7 cellular contexts compared by ENCODE assay signal in the genomic region with DNA sequence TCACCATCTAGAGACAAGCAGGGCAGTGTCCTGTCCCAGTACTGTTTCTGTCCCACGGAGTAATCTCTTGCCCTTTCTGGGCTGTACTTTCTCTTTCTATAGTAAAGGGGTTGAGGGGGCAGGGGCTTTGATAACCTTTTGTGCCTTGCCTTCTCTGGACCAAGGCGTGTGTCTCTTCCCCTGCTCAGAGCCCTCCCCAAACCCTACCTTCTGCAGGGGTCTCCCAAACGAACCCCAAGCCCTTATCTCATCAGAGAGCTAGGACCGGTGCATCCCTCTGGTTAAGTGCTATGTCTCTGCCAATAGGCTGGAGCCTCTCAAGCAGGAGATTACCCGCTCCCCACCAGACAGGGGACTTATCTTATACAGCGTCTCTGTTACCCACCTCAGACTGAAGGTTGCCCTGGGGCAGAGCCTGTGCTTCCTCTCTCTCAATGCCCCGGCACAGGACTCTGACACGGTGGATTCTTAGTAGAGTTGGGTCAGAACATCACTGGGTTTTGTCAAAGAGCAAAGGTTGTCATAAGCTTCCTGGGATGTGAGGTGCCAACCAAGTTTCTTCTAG. TPM values are rescaled to one million over a fixed set of nuclear protein-coding genes. Genes with fewer than 3 reads are reported as not detected.
DNase-seq lines count a peak whose midpoint lies in the region; ATAC-seq and TF ChIP-seq lines count a peak whose summit lies in the region.

No MANE protein-coding gene starts in this region.

- CTCF ChIA-PET in activated CD8-positive, alpha-beta T cell treated with anti-CD3 and anti-CD28 coated beads, Interleukin-2, amount 10 ng/mL, durations not matched to agents 7 days and 5 days (lab: Charles Lee), result interaction anchor here (1.1 to 1.5 kb wide), 4 partner anchors 9 to 61 kb away, joined by 3 to 5 read pairs (median 4); no protein-coding TSS in a partner anchor

- H3K9me3 ChIP-seq in right atrium auricular region (no peaks in the 10 kb centered on the region), stomach smooth muscle (ENCODE audit: control insufficient read depth in 2 of 2, low read length in 2 of 2) (no peaks in the 10 kb centered on the region)

- no peak for DNase-seq in HL-60 (ENCODE audit: low read depth in 1 of 2, low spot score in 1 of 2)
- peak; percentile 45 for DNase-seq in activated CD8-positive, alpha-beta T cell treated with anti-CD3 and anti-CD28 coated beads, Interleukin-2, amount 10 ng/mL, durations not matched to agents 7 days and 5 days
- DNase-seq in right atrium auricular region (ENCODE audit: low spot score), result no peak
- no peak for DNase-seq in amniotic stem cell (lab: John Stamatoyannopoulos, UW)
- DNase-seq in KBM-7, result no peak

- TF ChIP-seq CTCF in HL-60 (IDR thresholded peaks at IDR 0.05; ENCODE audit: insufficient read depth, low read length) (no peak), right atrium auricular region (IDR thresholded peaks at IDR 0.05) (no peak)

- H3K36me3 ChIP-seq in right atrium auricular region (peaks cover 19% of the 10 kb centered on the region), stomach smooth muscle (ENCODE audit: control insufficient read depth in 2 of 2, insufficient read depth in 2 of 2, low read length in 2 of 2) (peaks cover 0 to 4% of the 10 kb centered on the region in 2 donors)

- H3K4me1 Mint-ChIP-seq in activated CD8-positive, alpha-beta T cell treated with anti-CD3 and anti-CD28 coated beads, Interleukin-2, amount 10 ng/mL, durations not matched to agents 7 days and 5 days (ENCODE audit: low read depth), result peaks cover 66% of the 10 kb centered on the region

- H3K4me3 ChIP-seq in HL-60 (replicated peaks; ENCODE audit: insufficient read depth, low read length) (peak overlapping the region; percentile 87), right atrium auricular region (peak overlapping the region; percentile 96 to 97), stomach smooth muscle (ENCODE audit: low read length in 2 of 2) (peak overlapping the region; percentile 67 to 96)

- H3K27ac ChIP-seq in HL-60 (replicated peaks) (no peak overlapping the region), right atrium auricular region (peak overlapping the region; percentile 93 to 94), stomach smooth muscle (ENCODE audit: low read length) (peak overlapping the region; percentile 84)

- H3K27me3 Mint-ChIP-seq in activated CD8-positive, alpha-beta T cell treated with anti-CD3 and anti-CD28 coated beads, Interleukin-2, amount 10 ng/mL, durations not matched to agents 7 days and 5 days (ENCODE audit: low read depth), result no peaks in the 10 kb centered on the region

- peak overlapping the region; percentile 61 to 73 for H3K9ac ChIP-seq in stomach smooth muscle (ENCODE audit: low read length in 2 of 2)

- POLR2A ChIA-PET in activated CD8-positive, alpha-beta T cell treated with anti-CD3 and anti-CD28 coated beads, Interleukin-2, amount 10 ng/mL, durations not matched to agents 7 days and 5 days (lab: Charles Lee), result interaction anchor here (0.6 to 3.9 kb wide), 7 partner anchors 17 to 460 kb away, joined by 3 to 30 read pairs (median 3); a partner anchor contains a TSS

- ATAC-seq in activated CD8-positive, alpha-beta T cell treated with anti-CD3 and anti-CD28 coated beads, Interleukin-2, amount 10 ng/mL, durations not matched to agents 7 days and 5 days, result peak; percentile 7
- no peak for ATAC-seq in HG03139 (IDR thresholded peaks at IDR 0.05; ENCODE audit: unreplicated experiment)

- in situ Hi-C loops in KBM-7 (cut with MboI; ENCODE audit: low pct_unique_long_range_greater_than_20kb, low sequenced_read_pairs), result no loop called here

- H3K9me3 Mint-ChIP-seq in activated CD8-positive, alpha-beta T cell treated with anti-CD3 and anti-CD28 coated beads, Interleukin-2, amount 10 ng/mL, durations not matched to agents 7 days and 5 days (ENCODE audit: insufficient read depth), result no peaks in the 10 kb centered on the region

- H3K4me1 ChIP-seq in right atrium auricular region, result peaks cover 0 to 61% of the 10 kb centered on the region in 2 donors
- H3K4me1 ChIP-seq in stomach smooth muscle (ENCODE audit: control insufficient read depth, insufficient read depth, low read length), result peaks cover 58% of the 10 kb centered on the region

- peak overlapping the region; percentile 90 for H3K4me3 Mint-ChIP-seq in activated CD8-positive, alpha-beta T cell treated with anti-CD3 and anti-CD28 coated beads, Interleukin-2, amount 10 ng/mL, durations not matched to agents 7 days and 5 days

- H3K27ac Mint-ChIP-seq in activated CD8-positive, alpha-beta T cell treated with anti-CD3 and anti-CD28 coated beads, Interleukin-2, amount 10 ng/mL, durations not matched to agents 7 days and 5 days, result peak overlapping the region; percentile 81

- peaks cover 36% of the 10 kb centered on the region for H3K36me3 Mint-ChIP-seq in activated CD8-positive, alpha-beta T cell treated with anti-CD3 and anti-CD28 coated beads, Interleukin-2, amount 10 ng/mL, durations not matched to agents 7 days and 5 days (ENCODE audit: low read depth)

- H3K27me3 ChIP-seq in HL-60 (ENCODE audit: insufficient read depth, poor library complexity, severe bottlenecking) (no peaks in the 10 kb centered on the region), right atrium auricular region (no peaks in the 10 kb centered on the region), stomach smooth muscle (ENCODE audit: control insufficient read depth in 1 of 2, insufficient read depth in 2 of 2, low read length in 2 of 2) (no peaks in the 10 kb centered on the region)

RNA-seq across cellular contexts. Expression of a gene that starts 2.9 kb away (rescaled TPM):
- 10 to 100 TPM; 25.8 to 26.4 TPM for total RNA-seq in activated CD8-positive, alpha-beta T cell treated with anti-CD3 and anti-CD28 coated beads, Interleukin-2, amount 10 ng/mL, durations not matched to agents 7 days and 5 days
- 10 to 100 TPM in 1 of 2 donors, 1 to 10 TPM in 1; 6.3 to 19.4 TPM for total RNA-seq in right atrium auricular region

RNA-seq across cellular contexts. Expression of a gene that starts 19.2 kb away (rescaled TPM):
- 10 to 100 TPM; 69.1 to 71.1 TPM for total RNA-seq in activated CD8-positive, alpha-beta T cell treated with anti-CD3 and anti-CD28 coated beads, Interleukin-2, amount 10 ng/mL, durations not matched to agents 7 days and 5 days
- total RNA-seq in right atrium auricular region, result under 1 TPM; 0.28 to 0.56 TPM

Comparison
In these comparisons a context has a peak if more than half of its experiments do, and no peak if none do; other contexts are left out.
1. RNA of a gene that starts 19.2 kb away (total RNA-seq): 69.1 to 71.1 TPM in activated CD8-positive, alpha-beta T cell treated with anti-CD3 and anti-CD28 coated beads, Interleukin-2, amount 10 ng/mL, durations not matched to agents 7 days and 5 days; 0.28 to 0.56 TPM in right atrium auricular region; every median in the first group is over 10 times any median in the second.
2. Peak in every context shown above with its lines, with median percentiles within 50 percentile points of each other: H3K4me3 ChIP-seq.